1 cellular context compared by ENCODE assay signal in genomic region chr7:90596745-90597526, GRCh38.
TF ChIP-seq lines count a peak whose summit lies in the region.

No MANE protein-coding gene starts in this region.

TF ChIP-seq in GM23338, 12 proteins besides CTCF, POLR2A, EP300 and RAD21 (continued from another document):
- no peak for TF ChIP-seq ZNF462 (CRISPR knock-in tag; IDR thresholded peaks at IDR 0.05)
- TF ChIP-seq ZNF331 (CRISPR knock-in tag; IDR thresholded peaks at IDR 0.05; ENCODE audit: low read depth): no peak
- TF ChIP-seq EZH2 (IDR thresholded peaks at IDR 0.05; ENCODE audit: low read depth, unreplicated experiment): no peak
- no peak for TF ChIP-seq NANOG (IDR thresholded peaks at IDR 0.05; ENCODE audit: borderline replicate concordance)
- no peak for TF ChIP-seq CREB1 (CRISPR knock-in tag; IDR thresholded peaks at IDR 0.05; ENCODE audit: low read depth)
